15 cellular contexts compared by ENCODE assay signal in genomic region chr14:58702466-58703148, GRCh38.
DNase-seq lines count a peak whose midpoint lies in the region; ATAC-seq and TF ChIP-seq lines count a peak whose summit lies in the region.
"Had no signal": no experiment of that assay in that cellular context is flagged by ENCODE, and none has a peak within 500 bp of the region (broad histone marks: within the 10 kb centered on the region; RNA-seq: fewer than 3 reads in every experiment).

No MANE protein-coding gene starts in this region.

- no peaks in the 10 kb centered on the region for H3K36me3 ChIP-seq in SK-N-SH (replicated peaks in 1 of 2; ENCODE audit: control insufficient read depth in 1 of 2, insufficient read depth in 2 of 2, low read length in 1 of 2)
- H3K36me3 ChIP-seq: BE2C had no signal

- H3K9me2 ChIP-seq in SK-N-SH = no peaks in the 10 kb centered on the region

- no peak overlapping the region for H3K9ac ChIP-seq in SK-N-SH

- TF ChIP-seq RAD21 in SK-N-SH (IDR thresholded peaks at IDR 0.05; ENCODE audit: low read length) = no peak

- no peak overlapping the region for H3K4me3 ChIP-seq in SK-N-SH (ENCODE audit: low read depth in 2 of 2, low read length in 1 of 2)
- H3K4me3 ChIP-seq in fibroblast of the aortic adventitia (ENCODE audit: low read depth, low read length) = no peak overlapping the region
- H3K4me3 ChIP-seq in foreskin fibroblast (ENCODE audit: low read depth in 1 of 2, low read length in 2 of 2) = no peak overlapping the region

- peak in 1 of 2 experiments; percentile 57; a peak in 2 of 4 replicates for TF ChIP-seq EP300 in SK-N-SH (IDR thresholded peaks at IDR 0.05; ENCODE audit: borderline replicate concordance in 1 of 2, low read depth in 1 of 2, low read length in 1 of 2)

- H3K79me2 ChIP-seq in SK-N-SH (ENCODE audit: insufficient read depth) = no peaks in the 10 kb centered on the region

- no peaks in the 10 kb centered on the region for H3F3A ChIP-seq in SK-N-SH (replicated peaks; ENCODE audit: insufficient read depth)

- peak overlapping the region in 1 of 2 experiments; percentile 63; a peak in 1 of 4 replicates for H3K27ac ChIP-seq in SK-N-SH (ENCODE audit: low read depth in 2 of 2, low read length in 1 of 2)
- H3K27ac ChIP-seq: C4-2B had no signal

- H3K4me2 ChIP-seq in SK-N-SH = no peak overlapping the region

- H4K20me1 ChIP-seq in SK-N-SH (ENCODE audit: insufficient read depth) = no peaks in the 10 kb centered on the region

- POLR2A ChIA-PET in SK-N-SH (lab: Yijun Ruan, JAX) = no interaction called here

- no peak for TF ChIP-seq POLR2A in erythroblast (IDR thresholded peaks at IDR 0.05; ENCODE audit: low read length)

- no peaks in the 10 kb centered on the region for H3K27me3 ChIP-seq in SK-N-SH (ENCODE audit: insufficient read depth)
- H3K27me3 ChIP-seq: BE2C had no signal

- ATAC-seq in HG02885 (IDR thresholded peaks at IDR 0.05; ENCODE audit: poor library complexity, unreplicated experiment) = no peak
- ATAC-seq: CD8-positive, alpha-beta T cell had no signal

- WGBS in SK-N-SH (ENCODE audit: low lambda C conversion rate) = 29% methylated on average over 1 of the region's 1 CpG

- H3K4me1 ChIP-seq in SK-N-SH (ENCODE audit: control insufficient read depth in 1 of 2, insufficient read depth in 2 of 2, low read depth in 1 of 2, low read length in 1 of 2) = peaks cover 0 to 24% of the 10 kb centered on the region in 2 experiments; a peak in 2 of 4 replicates
- H3K4me1 ChIP-seq: Caco-2 had no signal

- H3K9me3 ChIP-seq in SK-N-SH = no peaks in the 10 kb centered on the region
- H3K9me3 ChIP-seq: BE2C, Caco-2 had no signal

- peak; percentile 4 for DNase-seq in stimulated activated CD4-positive, alpha-beta T cell treated with anti-CD3 and anti-CD28 coated beads, Interleukin-1b, Interleukin-23, amount 100 ng/mL, for 48 hours
- DNase-seq in stimulated activated CD4-positive, alpha-beta T cell treated with anti-CD3 and anti-CD28 coated beads, Interleukin-4, amount 100 ng/mL, for 1 hour = no peak
- DNase-seq in SK-N-SH (no peak), fibroblast of the aortic adventitia (ENCODE audit: low read depth) (peak; percentile 55), foreskin fibroblast (no peak), erythroblast (lab: John Stamatoyannopoulos, UW) (no peak)
- DNase-seq: Caco-2; CD8-positive, alpha-beta T cell; DMS53; HCEC 1CT; HFFc6; IMR-90 had no signal

- no peak overlapping the region for H2AFZ ChIP-seq in SK-N-SH (ENCODE audit: low read depth)

- CTCF ChIA-PET in SK-N-SH (lab: Yijun Ruan, JAX) = interaction anchor here (1.0 to 1.6 kb wide), 4 partner anchors 13 to 326 kb away, joined by 3 to 5 read pairs (median 4); no protein-coding TSS in a partner anchor

- TF ChIP-seq CTCF in SK-N-SH (IDR thresholded peaks at IDR 0.05) (no peak), fibroblast of the aortic adventitia (IDR thresholded peaks at IDR 0.05; ENCODE audit: insufficient read depth, low read length) (no peak), foreskin fibroblast (IDR thresholded peaks at IDR 0.05; ENCODE audit: low read depth, low read length) (no peak)

TF ChIP-seq in SK-N-SH, 30 proteins besides CTCF, POLR2A, EP300 and RAD21:
- TF ChIP-seq RCOR1 (IDR thresholded peaks at IDR 0.05; ENCODE audit: low read length) = peak; percentile 21; the same call in 1 of the 2 replicates
- TF ChIP-seq USF1 (IDR thresholded peaks at IDR 0.05; ENCODE audit: borderline replicate concordance, low read depth) = no peak
- TF ChIP-seq MXI1 (IDR thresholded peaks at IDR 0.05; ENCODE audit: low read depth, low read length) = 0 out of 2 replicates have a peak, but pooled peaks have one; percentile 16
- no peak for TF ChIP-seq FOSL2 (IDR thresholded peaks at IDR 0.05; ENCODE audit: borderline replicate concordance, low read depth)
- TF ChIP-seq NRF1 (IDR thresholded peaks at IDR 0.05; ENCODE audit: low read depth, low read length) = no peak
- TF ChIP-seq TCF12 (IDR thresholded peaks at IDR 0.05) = peak; percentile 32
- TF ChIP-seq FOXM1 (IDR thresholded peaks at IDR 0.05; ENCODE audit: low read depth) = no peak
- TF ChIP-seq YY1 (IDR thresholded peaks at IDR 0.05; ENCODE audit: low read depth) = no peak
- no peak for TF ChIP-seq JUND (IDR thresholded peaks at IDR 0.05)
- no peak for TF ChIP-seq NFIC (IDR thresholded peaks at IDR 0.05; ENCODE audit: borderline replicate concordance)

Comparison
In these comparisons a context has a peak if more than half of its experiments do, and no peak if none do; other contexts are left out.
1. DNase-seq: peak in stimulated activated CD4-positive, alpha-beta T cell treated with anti-CD3 and anti-CD28 coated beads, Interleukin-1b, Interleukin-23, amount 100 ng/mL, for 48 hours (single experiment) and fibroblast of the aortic adventitia (single experiment); none in stimulated activated CD4-positive, alpha-beta T cell treated with anti-CD3 and anti-CD28 coated beads, Interleukin-4, amount 100 ng/mL, for 1 hour (single experiment), SK-N-SH (single experiment), foreskin fibroblast (0 of 2) and erythroblast (0 of 2).